Comparison of ENCODE assay signal across 26 cellular contexts in genomic region chr2:159584796-159585195, GRCh38. TPM values are rescaled to one million over a fixed set of nuclear protein-coding genes. Genes with fewer than 3 reads are reported as not detected.
A peak's percentile ranks its signal among the peaks of the same experiment; 100 is the strongest.
DNase-seq lines count a peak whose midpoint lies in the region; ATAC-seq, FAIRE-seq and TF ChIP-seq lines count a peak whose summit lies in the region.
"Had no signal": no experiment of that assay in that cellular context is flagged by ENCODE, and none has a peak within 500 bp of the region (broad histone marks: within the 10 kb centered on the region; RNA-seq: fewer than 3 reads in every experiment).

No MANE protein-coding gene starts in this region.

- H3K9me3 ChIP-seq in WERI-Rb-1 (ENCODE audit: severe bottlenecking) (no peaks in the 10 kb centered on the region), HepG2 (ENCODE audit: low read length) (no peaks in the 10 kb centered on the region)
- H3K9me3 ChIP-seq: A549 had no signal

- H4K20me1 ChIP-seq in HepG2 (ENCODE audit: insufficient read depth, low read length), result no peaks in the 10 kb centered on the region; the same call in 1 of the 2 replicates

- WGBS in HepG2 (ENCODE audit: low lambda C conversion rate), result 89% methylated on average over 2 of the region's 2 CpGs

- H3K79me2 ChIP-seq in HepG2 (ENCODE audit: insufficient read depth, low read length), result no peaks in the 10 kb centered on the region

- H3K4me2 ChIP-seq in HepG2 (ENCODE audit: low read depth, low read length), result no peak overlapping the region
- H3K4me2 ChIP-seq: A549 had no signal

- H3K9ac ChIP-seq in HepG2 (ENCODE audit: insufficient read depth, low read depth, low read length), result no peak overlapping the region

- DNase-seq in KBM-7 (peak; percentile 68), NCI-H524 treated with DMSO at 0.1 percent for 48 hours (lab: John Stamatoyannopoulos, UW) (peak; percentile 55), WERI-Rb-1 (peak; percentile 36), GM13977 (ENCODE audit: low spot score) (no peak), NCI-H2196 treated with DMSO at 0.1 percent for 48 hours (lab: John Stamatoyannopoulos, UW; ENCODE audit: unreplicated experiment) (no peak), HepG2 (ENCODE audit: low spot score) (no peak)
- DNase-seq: C1 segment of cervical spinal cord; CD4-positive, alpha-beta memory T cell; COR-L47; EL; GDM1; KG1; NCI-H1092; NCI-H1417 treated with DMSO at 0.1 percent for 48 hours; NCI-H1694 treated with DMSO at 0.1 percent for 48 hours; NCI-H2081; NCI-H226; NCI-H510A; NCI-H748 treated with DMSO at 0.1 percent for 48 hours; RPMI8226; SHP77; SW 1271 had no signal

- no peak overlapping the region for H2AFZ ChIP-seq in HepG2 (ENCODE audit: low read length)

- TF ChIP-seq EP300 in HepG2 (IDR thresholded peaks at IDR 0.05; ENCODE audit: low read depth in 2 of 2, low read length in 2 of 2) (no peak), HepG2 (CRISPR knock-in tag; IDR thresholded peaks at IDR 0.05; ENCODE audit: borderline replicate concordance) (no peak)

- intact Hi-C loops in HepG2 (cut with micrococcal nuclease; ENCODE audit: unreplicated experiment), result no loop called here

- H3K4me3 ChIP-seq in WERI-Rb-1 (ENCODE audit: low read depth, low read length), result no peak overlapping the region
- no peak overlapping the region for H3K4me3 ChIP-seq in HepG2 (replicated peaks in 1 of 3; ENCODE audit: insufficient read depth in 1 of 3, low read depth in 2 of 3, low read length in 3 of 3)
- H3K4me3 ChIP-seq: A549, GM12878 had no signal

- TF ChIP-seq RAD21 in HepG2 (CRISPR knock-in tag; IDR thresholded peaks at IDR 0.05), result no peak

- CTCF ChIA-PET in HepG2 (lab: Yijun Ruan, JAX; ENCODE audit: low intra/inter-chr PET ratio, low total read pairs), result no interaction called here

- ATAC-seq in HG03432 (IDR thresholded peaks at IDR 0.05; ENCODE audit: unreplicated experiment) (no peak), HepG2 (no peak)
- ATAC-seq: A549, GM12878, HCT116 had no signal

- POLR2A ChIA-PET in HepG2 (lab: Yijun Ruan, JAX), result no interaction called here

- H3K36me3 ChIP-seq in WERI-Rb-1 (no peaks in the 10 kb centered on the region), HepG2 (replicated peaks in 1 of 2; ENCODE audit: control insufficient read depth in 1 of 2, insufficient read depth in 2 of 2, low read length in 2 of 2) (no peaks in the 10 kb centered on the region)

- BruUV-seq in HepG2 (replicated peaks; lab: Mats Ljungman, UMichigan), result no TSS peak

- H3K27ac ChIP-seq in WERI-Rb-1 (no peak overlapping the region), HepG2 (ENCODE audit: extremely low read length, insufficient read depth, low read length) (no peak overlapping the region)
- H3K27ac ChIP-seq: A549 had no signal

- no peaks in the 10 kb centered on the region for H3K27me3 ChIP-seq in WERI-Rb-1 (ENCODE audit: insufficient read depth, low read depth, severe bottlenecking)
- H3K27me3 ChIP-seq in HepG2 (ENCODE audit: control insufficient read depth in 1 of 2, insufficient read depth in 2 of 2, low read length in 2 of 2), result no peaks in the 10 kb centered on the region

- in situ Hi-C loops in KBM-7 (cut with MboI; ENCODE audit: low pct_unique_long_range_greater_than_20kb, low sequenced_read_pairs) (no loop called here), GM13977 (cut with MboI; ENCODE audit: low pct_unique_long_range_greater_than_20kb, low sequenced_read_pairs, unreplicated experiment) (no loop called here), HepG2 (cut with HindIII; ENCODE audit: extremely low pct_ligation_motif_present, low pct_unique_long_range_greater_than_20kb) (no loop called here)

- H3K4me1 ChIP-seq in HepG2 (ENCODE audit: insufficient read depth, low read length), result no peaks in the 10 kb centered on the region

- no peak for TF ChIP-seq POLR2A in HepG2 (IDR thresholded peaks at IDR 0.05; ENCODE audit: insufficient read depth in 1 of 2, low read depth in 2 of 2, low read length in 2 of 2)

- no peak for FAIRE-seq in HepG2 (lab: Jason Lieb, UNC)
- FAIRE-seq: A549, GM12878 had no signal

- no peak for TF ChIP-seq CTCF in WERI-Rb-1 (IDR thresholded peaks at IDR 0.05; ENCODE audit: low read depth, low read length)
- no peak for TF ChIP-seq CTCF in GM13977 (IDR thresholded peaks at IDR 0.05; ENCODE audit: extremely low read depth, insufficient read depth, missing control alignments)
- no peak for TF ChIP-seq CTCF in HepG2 (CRISPR knock-in tag; IDR thresholded peaks at IDR 0.05)

TF ChIP-seq in HepG2, 621 proteins besides CTCF, POLR2A, EP300 and RAD21 (continues in another document):
- no peak for TF ChIP-seq ZNF724P (CRISPR knock-in tag; IDR thresholded peaks at IDR 0.05; ENCODE audit: borderline replicate concordance)
- no peak for TF ChIP-seq NR3C1 (CRISPR knock-in tag; IDR thresholded peaks at IDR 0.05)
- no peak for TF ChIP-seq ELF4 (CRISPR knock-in tag; IDR thresholded peaks at IDR 0.05; ENCODE audit: borderline replicate concordance)
- TF ChIP-seq ZNF136 (CRISPR knock-in tag; IDR thresholded peaks at IDR 0.05; ENCODE audit: low read depth), result no peak
- TF ChIP-seq HOXA7 (CRISPR knock-in tag; IDR thresholded peaks at IDR 0.05), result no peak
- TF ChIP-seq GTF2F1 (IDR thresholded peaks at IDR 0.05; ENCODE audit: low read length), result no peak
- no peak for TF ChIP-seq ARID2 (CRISPR knock-in tag; IDR thresholded peaks at IDR 0.05; ENCODE audit: borderline replicate concordance)
- TF ChIP-seq ZBTB26 (CRISPR knock-in tag; IDR thresholded peaks at IDR 0.05; ENCODE audit: borderline replicate concordance), result no peak
- TF ChIP-seq RBM22 (optimal IDR thresholded peaks at IDR 0.05; ENCODE audit: low read length), result no peak
- no peak for TF ChIP-seq ZGPAT (CRISPR knock-in tag; IDR thresholded peaks at IDR 0.05)
- no peak for TF ChIP-seq ZNF430 (CRISPR knock-in tag; IDR thresholded peaks at IDR 0.05)
- TF ChIP-seq HDAC1 (CRISPR knock-in tag; IDR thresholded peaks at IDR 0.05), result no peak
- TF ChIP-seq ZNF337 (CRISPR knock-in tag; IDR thresholded peaks at IDR 0.05; ENCODE audit: borderline replicate concordance, low read depth), result no peak
- TF ChIP-seq RBAK (CRISPR knock-in tag; IDR thresholded peaks at IDR 0.05), result no peak
- TF ChIP-seq ZNF549 (CRISPR knock-in tag; IDR thresholded peaks at IDR 0.05), result no peak
- no peak for TF ChIP-seq SIN3A (IDR thresholded peaks at IDR 0.05; ENCODE audit: borderline replicate concordance, low read depth, low read length)

RNA-seq across cellular contexts. Expression of gene BAZ2B, which starts 31.6 kb away (rescaled TPM):
- total RNA-seq in HepG2 (2016; rRNA removed; fragmentation: Illumina TruSeq; extraction: Trizol), result 15.1 and 18.2 TPM in 2 replicates
- 2.2 and 3.3 TPM in 2 replicates for total RNA-seq in HepG2 (2016; cell fraction: cytosol; rRNA removed; fragmentation: Illumina TruSeq; extraction: Trizol; ENCODE audit: low read depth)
- total RNA-seq in HepG2 (2016; cell fraction: insoluble cytoplasmic fraction; rRNA removed; fragmentation: Illumina TruSeq; extraction: Trizol), result 12.4 and 14.2 TPM in 2 replicates
- total RNA-seq in HepG2 (2016; cell fraction: membrane; rRNA removed; fragmentation: Illumina TruSeq; extraction: Trizol), result 3.9 and 5.1 TPM in 2 replicates
- 33.1 and 38.7 TPM in 2 replicates for total RNA-seq in HepG2 (2016; cell fraction: nucleus; rRNA removed; fragmentation: Illumina TruSeq; extraction: Trizol)
- 14.0 and 15.2 TPM in 2 replicates for polyA plus RNA-seq in HepG2 (2011; rRNA removed)
- 6.3 and 12.7 TPM in 2 replicates for polyA plus RNA-seq in HepG2 (2011; cell fraction: cytosol; rRNA removed)
- 20.8 and 25.8 TPM in 2 replicates for polyA plus RNA-seq in HepG2 (2011; cell fraction: nucleus; rRNA removed)
- 17.8 and 20.4 TPM in 2 replicates for polyA plus RNA-seq in HepG2 (2012)
- 0.34 and 0.37 TPM in 2 replicates for polyA plus RNA-seq in HepG2 (2016; cell fraction: cytosol; fragmentation: Illumina TruSeq; extraction: Trizol; ENCODE audit: low read depth)
- polyA plus RNA-seq in HepG2 (2016; cell fraction: insoluble cytoplasmic fraction; fragmentation: Illumina TruSeq; extraction: Trizol; ENCODE audit: low read depth), result 4.2 and 5.1 TPM in 2 replicates
- 0.52 and 0.54 TPM in 2 replicates for polyA plus RNA-seq in HepG2 (2016; cell fraction: membrane; fragmentation: Illumina TruSeq; extraction: Trizol; ENCODE audit: low read depth)
- 11.7 and 14.3 TPM in 2 replicates for polyA plus RNA-seq in HepG2 (2016; cell fraction: nucleus; fragmentation: Illumina TruSeq; extraction: Trizol; ENCODE audit: insufficient read depth, low read depth)
- polyA minus RNA-seq in HepG2 (2011; rRNA and poly(A)+ RNA removed; ENCODE audit: low replicate concordance), result 55.1 and 69.5 TPM in 2 replicates
- 20.9 and 23.2 TPM in 2 replicates for polyA minus RNA-seq in HepG2 (2011; cell fraction: cytosol; rRNA and poly(A)+ RNA removed)
- polyA minus RNA-seq in HepG2 (2011; cell fraction: nucleus; rRNA and poly(A)+ RNA removed), result 158 and 192 TPM in 2 replicates

Comparison
In these comparisons a context has a peak if more than half of its experiments do, and no peak if none do; other contexts are left out.
1. DNase-seq: peak in KBM-7 (single experiment), NCI-H524 treated with DMSO at 0.1 percent for 48 hours (single experiment) and WERI-Rb-1 (single experiment); none in GM13977 (single experiment), NCI-H2196 treated with DMSO at 0.1 percent for 48 hours (single experiment) and HepG2 (single experiment).